ENCODE assay signal across 8 cellular contexts in the genomic region with DNA sequence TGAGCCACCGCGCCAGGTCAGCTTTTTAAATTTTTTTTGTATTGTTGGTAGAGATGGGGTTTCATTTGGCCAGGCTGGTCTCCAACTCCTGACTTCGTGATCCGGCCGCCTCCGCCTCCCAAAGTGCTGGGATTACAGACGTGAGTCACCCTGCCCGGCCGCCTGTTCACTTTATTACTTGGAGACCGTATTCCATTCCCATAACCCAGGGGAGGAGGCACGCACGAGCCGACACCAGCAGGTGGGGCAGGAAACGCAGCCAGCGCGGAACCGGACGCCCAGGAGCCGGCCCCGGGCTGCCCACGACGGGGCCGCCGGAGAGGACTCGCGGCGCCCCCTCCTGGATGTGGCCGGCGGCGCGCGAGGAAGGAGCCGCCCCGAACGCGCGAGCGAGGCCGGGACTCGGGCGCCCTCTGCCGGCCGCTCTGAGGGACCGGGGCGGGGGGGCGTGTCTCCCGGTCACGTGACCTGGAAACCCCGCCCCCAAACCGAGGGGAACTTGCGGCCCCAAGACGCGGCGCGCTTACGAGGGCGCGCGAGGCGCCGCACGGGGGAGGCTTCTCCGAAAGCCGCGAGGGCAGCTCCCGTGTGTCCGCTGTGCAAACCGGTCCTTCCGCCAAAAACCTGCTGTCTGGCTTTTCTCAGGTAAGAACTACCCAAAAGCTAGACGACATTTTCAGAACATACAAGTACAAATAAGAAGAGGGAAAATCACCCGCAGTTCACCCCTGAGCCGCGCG. TPM values are rescaled to one million over a fixed set of nuclear protein-coding genes. Genes with fewer than 3 reads are reported as not detected.
DNase-seq lines count a peak whose midpoint lies in the region; ATAC-seq, FAIRE-seq and TF ChIP-seq lines count a peak whose summit lies in the region.

No MANE protein-coding gene starts in this region.

- H3K4me3 ChIP-seq in bronchial epithelial cell (ENCODE audit: low read depth, low read length): peak overlapping the region; percentile 2

- H3K36me3 ChIP-seq in bronchial epithelial cell (ENCODE audit: control insufficient read depth, insufficient read depth, low read length): no peaks in the 10 kb centered on the region

- no peak for FAIRE-seq in bronchial epithelial cell (lab: Jason Lieb, UNC)

- peak; percentile 73 for ATAC-seq in GM18861 (IDR thresholded peaks at IDR 0.05; ENCODE audit: unreplicated experiment)
- ATAC-seq in HG03432 (IDR thresholded peaks at IDR 0.05; ENCODE audit: unreplicated experiment): peak; percentile 87

- H3K27me3 ChIP-seq in bronchial epithelial cell (ENCODE audit: control insufficient read depth, insufficient read depth, low read length) (no peaks in the 10 kb centered on the region), layer of hippocampus (ENCODE audit: control insufficient read depth, insufficient read depth, low read length) (no peaks in the 10 kb centered on the region)

- peak; percentile 86 for TF ChIP-seq CTCF in bronchial epithelial cell (IDR thresholded peaks at IDR 0.05; ENCODE audit: insufficient read depth, low read length, severe bottlenecking)

- H3K27ac ChIP-seq in layer of hippocampus (ENCODE audit: low read depth, low read length): peak overlapping the region; percentile 38

- DNase-seq in ACHN (peak; percentile 95), T-helper 22 cell (ENCODE audit: low read depth) (peak; percentile 75), bronchial epithelial cell (ENCODE audit: low read depth) (peak; percentile 93), NCI-H446 (lab: John Stamatoyannopoulos, UW) (no peak)
- peak; percentile 88 to 89 for DNase-seq in stimulated activated CD4-positive, alpha-beta T cell treated with anti-CD3 and anti-CD28 coated beads, Interleukin-1b, Interleukin-23, amount 100 ng/mL, for 4 hours (ENCODE audit: low read depth in 2 of 2)

- in situ Hi-C loops in ACHN (cut with HindIII; ENCODE audit: low pct_ligation_motif_present, low pct_unique_long_range_greater_than_20kb, low sequenced_read_pairs): no loop called here

RNA-seq across cellular contexts. Expression of a gene that starts 11.6 kb away (rescaled TPM):
- total RNA-seq in bronchial epithelial cell: 361 and 427 TPM in 2 replicates

RNA-seq across cellular contexts. Expression of a gene that starts 16.7 kb away (rescaled TPM):
- 150 and 199 TPM in 2 replicates for total RNA-seq in bronchial epithelial cell

RNA-seq across cellular contexts. Expression of a gene that starts 18.7 kb away (rescaled TPM):
- 0.26 and 0.38 TPM in 2 replicates for total RNA-seq in bronchial epithelial cell

RNA-seq across cellular contexts. Expression of a gene that starts 41.9 kb away (rescaled TPM):
- 0.90 and 1.1 TPM in 2 replicates for total RNA-seq in bronchial epithelial cell

RNA-seq across cellular contexts. Expression of a gene that starts 42.1 kb away (rescaled TPM):
- total RNA-seq in bronchial epithelial cell: 44.4 and 45.5 TPM in 2 replicates

Comparison
In these comparisons a context has a peak if more than half of its experiments do, and no peak if none do; other contexts are left out.
1. DNase-seq: peak in ACHN (single experiment), T-helper 22 cell (single experiment), bronchial epithelial cell (single experiment) and stimulated activated CD4-positive, alpha-beta T cell treated with anti-CD3 and anti-CD28 coated beads, Interleukin-1b, Interleukin-23, amount 100 ng/mL, for 4 hours (2 of 2); none in NCI-H446 (0 of 2).